In the genomic region with DNA sequence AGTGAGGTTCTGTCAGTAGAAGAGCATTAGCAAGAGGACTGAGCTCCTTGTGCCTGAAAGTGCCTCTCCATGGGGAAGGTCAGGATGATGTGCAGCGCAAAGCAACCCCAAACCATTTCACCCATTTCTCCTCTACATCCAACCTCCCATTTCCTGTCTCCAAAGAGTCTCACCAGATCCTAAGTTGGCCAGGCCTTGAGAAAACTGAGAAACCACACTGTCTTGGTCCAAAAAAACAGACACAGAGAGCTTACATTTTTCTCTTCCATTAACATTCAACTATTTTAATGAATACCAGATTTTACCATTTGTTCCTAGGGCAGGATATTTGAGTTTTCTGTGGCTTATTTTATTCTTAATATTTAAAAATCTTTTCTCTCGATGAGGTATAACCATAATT, we compare ENCODE assay signal across 15 cellular contexts.
A peak's percentile ranks its signal among the peaks of the same experiment; 100 is the strongest.
DNase-seq lines count a peak whose midpoint lies in the region; ATAC-seq and TF ChIP-seq lines count a peak whose summit lies in the region.
"Had no signal": no experiment of that assay in that cellular context is flagged by ENCODE, and none has a peak within 500 bp of the region (broad histone marks: within the 10 kb centered on the region; RNA-seq: fewer than 3 reads in every experiment).

No MANE protein-coding gene starts in this region.

- peaks cover 3 to 12% of the 10 kb centered on the region in 2 donors for H3K4me1 ChIP-seq in neuronal stem cell (ENCODE audit: control insufficient read depth in 2 of 2, insufficient read depth in 1 of 2, low read depth in 1 of 2, low read length in 2 of 2)
- H3K4me1 ChIP-seq: BLaER1, Caco-2 had no signal

- H4K91ac ChIP-seq in neuronal stem cell (ENCODE audit: low read depth, low read length, poor library complexity): no peak overlapping the region

- no peak for ATAC-seq in stimulated activated effector memory CD8-positive, alpha-beta T cell treated with anti-CD3 and anti-CD28 coated beads, Interleukin-12 subunit alpha, Interleukin-12 subunit beta, amount 100 ng/mL, for 72 hours
- ATAC-seq: K562 had no signal

- H3K4me2 ChIP-seq in neuronal stem cell (ENCODE audit: insufficient read depth, low read length, poor library complexity, severe bottlenecking): no peak overlapping the region
- H3K4me2 ChIP-seq: BLaER1 had no signal

- no peak overlapping the region for H3K14ac ChIP-seq in neuronal stem cell (ENCODE audit: low read length)

- no peak overlapping the region for H2AK5ac ChIP-seq in neuronal stem cell (ENCODE audit: low read depth, low read length)

- no peaks in the 10 kb centered on the region for H3K36me3 Mint-ChIP-seq in stimulated activated effector memory CD8-positive, alpha-beta T cell treated with anti-CD3 and anti-CD28 coated beads, Interleukin-12 subunit alpha, Interleukin-12 subunit beta, amount 100 ng/mL, for 72 hours

- H2BK12ac ChIP-seq in neuronal stem cell (ENCODE audit: low read length): no peak overlapping the region

- no peaks in the 10 kb centered on the region for H3K79me1 ChIP-seq in neuronal stem cell (ENCODE audit: low read depth, low read length)

- H3K18ac ChIP-seq in neuronal stem cell (ENCODE audit: low read length): no peak overlapping the region

- H3K36me3 ChIP-seq in SK-N-MC (ENCODE audit: insufficient read depth, low read length) (no peaks in the 10 kb centered on the region), neuronal stem cell (replicated peaks in 1 of 2; ENCODE audit: control insufficient read depth in 2 of 2, insufficient read depth in 2 of 2, low read length in 2 of 2) (no peaks in the 10 kb centered on the region)
- H3K36me3 ChIP-seq: BLaER1, HAP-1 had no signal

- H3K27ac ChIP-seq in SK-N-MC (peak overlapping the region; percentile 56), neuronal stem cell (replicated peaks; ENCODE audit: low read length) (no peak overlapping the region)
- H3K27ac ChIP-seq: BLaER1, HL-60 had no signal

- no peak overlapping the region for H3K4ac ChIP-seq in neuronal stem cell (ENCODE audit: low read length)

- no peak overlapping the region for H2AFZ ChIP-seq in neuronal stem cell (ENCODE audit: low read length)

- no CpG with 5 or more reads among the region's 2 CpGs for WGBS in neuronal stem cell (ENCODE audit: extremely low coverage in 2 of 2, insufficient read length in 2 of 2, insufficient replicate concordance in 1 of 2), 2 donors

- no peak for TF ChIP-seq CTCF in AG09319 (IDR thresholded peaks at IDR 0.05; ENCODE audit: low read depth, low read length)
- no peak for TF ChIP-seq CTCF in fibroblast of mammary gland (conservative IDR thresholded peaks at IDR 0.05; ENCODE audit: control insufficient read depth, insufficient read depth, low read depth, low read length)

- H3K4me1 Mint-ChIP-seq in stimulated activated effector memory CD8-positive, alpha-beta T cell treated with anti-CD3 and anti-CD28 coated beads, Interleukin-12 subunit alpha, Interleukin-12 subunit beta, amount 100 ng/mL, for 72 hours: peaks cover 6% of the 10 kb centered on the region

- DNase-seq in AG09319 (ENCODE audit: extremely low read depth, low read depth) (peak; percentile 11), GM03348 (ENCODE audit: low spot score) (peak; percentile 13), SK-N-MC (ENCODE audit: low read depth, low spot score) (peak; percentile 10), fibroblast of mammary gland (ENCODE audit: low read depth) (peak; percentile 17), neuronal stem cell (ENCODE audit: low spot score) (no peak), SIG-M5 treated with dmso at 0.1 percent for 504 hours (lab: John Stamatoyannopoulos, UW; ENCODE audit: unreplicated experiment) (no peak)
- DNase-seq in stimulated activated effector memory CD8-positive, alpha-beta T cell treated with anti-CD3 and anti-CD28 coated beads, Interleukin-12 subunit alpha, Interleukin-12 subunit beta, amount 100 ng/mL, for 72 hours (ENCODE audit: low spot score in 2 of 2): no peak
- DNase-seq: 8988T; Caco-2; CD8-positive, alpha-beta memory T cell; HFFc6 had no signal

- H3K4me3 Mint-ChIP-seq in stimulated activated effector memory CD8-positive, alpha-beta T cell treated with anti-CD3 and anti-CD28 coated beads, Interleukin-12 subunit alpha, Interleukin-12 subunit beta, amount 100 ng/mL, for 72 hours: no peak overlapping the region
- H3K4me3 Mint-ChIP-seq: CD8-positive, alpha-beta memory T cell; HFFc6 had no signal

- no peak overlapping the region for H3K23ac ChIP-seq in neuronal stem cell (ENCODE audit: low read depth, low read length, poor library complexity)

- H3K27ac Mint-ChIP-seq in stimulated activated effector memory CD8-positive, alpha-beta T cell treated with anti-CD3 and anti-CD28 coated beads, Interleukin-12 subunit alpha, Interleukin-12 subunit beta, amount 100 ng/mL, for 72 hours: no peak overlapping the region
- H3K27ac Mint-ChIP-seq: HFFc6 had no signal

- H2BK120ac ChIP-seq in neuronal stem cell (ENCODE audit: low read depth, low read length): no peak overlapping the region

- H3K27me3 ChIP-seq in neuronal stem cell (ENCODE audit: control insufficient read depth in 3 of 3, insufficient read depth in 3 of 3, low read depth in 1 of 3, low read length in 3 of 3): peaks cover 0 to 12% (median 0%) of the 10 kb centered on the region in 3 experiments
- H3K27me3 ChIP-seq: BLaER1 had no signal

- H3K9me3 ChIP-seq in SK-N-MC (ENCODE audit: low read depth, low read length) (no peaks in the 10 kb centered on the region), neuronal stem cell (replicated peaks in 1 of 2; ENCODE audit: control insufficient read depth in 2 of 2, insufficient read depth in 1 of 2, low read depth in 1 of 2, low read length in 2 of 2) (no peaks in the 10 kb centered on the region)
- H3K9me3 ChIP-seq: BLaER1, Caco-2, HAP-1 had no signal

- H3K4me3 ChIP-seq in SK-N-MC: no peak overlapping the region
- no peak overlapping the region for H3K4me3 ChIP-seq in fibroblast of mammary gland (ENCODE audit: control insufficient read depth, low read depth, low read length)
- H3K4me3 ChIP-seq in neuronal stem cell (ENCODE audit: low read length in 2 of 2): no peak overlapping the region
- H3K4me3 ChIP-seq: BLaER1, HAP-1, K562 had no signal

- H3K9ac ChIP-seq in SK-N-MC (ENCODE audit: insufficient read length): no peak overlapping the region
- no peak overlapping the region for H3K9ac ChIP-seq in neuronal stem cell (ENCODE audit: low read depth, low read length, poor library complexity)
- H3K9ac ChIP-seq: BLaER1 had no signal

- H2BK5ac ChIP-seq in neuronal stem cell (ENCODE audit: low read length): no peak overlapping the region

- H2BK15ac ChIP-seq in neuronal stem cell (ENCODE audit: low read length): no peak overlapping the region

- H4K8ac ChIP-seq in neuronal stem cell (ENCODE audit: low read depth, low read length): no peak overlapping the region

- H3K9me3 Mint-ChIP-seq in stimulated activated effector memory CD8-positive, alpha-beta T cell treated with anti-CD3 and anti-CD28 coated beads, Interleukin-12 subunit alpha, Interleukin-12 subunit beta, amount 100 ng/mL, for 72 hours: no peaks in the 10 kb centered on the region
- H3K9me3 Mint-ChIP-seq: CD8-positive, alpha-beta memory T cell; HFFc6 had no signal

Comparison
In these comparisons a context has a peak if more than half of its experiments do, and no peak if none do; other contexts are left out.
1. DNase-seq: peak in AG09319 (single experiment), GM03348 (single experiment), SK-N-MC (single experiment) and fibroblast of mammary gland (single experiment); none in neuronal stem cell (single experiment), stimulated activated effector memory CD8-positive, alpha-beta T cell treated with anti-CD3 and anti-CD28 coated beads, Interleukin-12 subunit alpha, Interleukin-12 subunit beta, amount 100 ng/mL, for 72 hours (0 of 2) and SIG-M5 treated with dmso at 0.1 percent for 504 hours (single experiment).